In genomic region chr10:95304463-95304862, GRCh38 we compare ENCODE assay signal across 1 cellular context.
TF ChIP-seq lines count a peak whose summit lies in the region.

No MANE protein-coding gene starts in this region.

TF ChIP-seq in H1, 55 proteins besides CTCF, POLR2A, EP300 and RAD21:
- no peak for TF ChIP-seq TAF7 (optimal IDR thresholded peaks at IDR 0.05; ENCODE audit: borderline replicate concordance, low read depth, low read length)
- no peak for TF ChIP-seq SP4 (IDR thresholded peaks at IDR 0.05; ENCODE audit: low read length)
- TF ChIP-seq SRF (IDR thresholded peaks at IDR 0.05; ENCODE audit: low read depth, low read length), result no peak
- no peak for TF ChIP-seq POU5F1 (IDR thresholded peaks at IDR 0.05; ENCODE audit: low read depth, low read length)
- TF ChIP-seq SIRT6 (IDR thresholded peaks at IDR 0.05; ENCODE audit: low read length), result no peak
- peak; percentile 96 for TF ChIP-seq RXRA (IDR thresholded peaks at IDR 0.05; ENCODE audit: insufficient read depth, low read depth, low read length)
- TF ChIP-seq BCL11A (IDR thresholded peaks at IDR 0.05; ENCODE audit: low read depth in 2 of 2, low read length in 2 of 2), result no peak
- no peak for TF ChIP-seq RFX5 (IDR thresholded peaks at IDR 0.05; ENCODE audit: borderline replicate concordance, low read depth, low read length)
- TF ChIP-seq CREB1 (IDR thresholded peaks at IDR 0.05), result no peak
- TF ChIP-seq TAF1 (IDR thresholded peaks at IDR 0.05; ENCODE audit: low read depth, low read length), result no peak
- no peak for TF ChIP-seq CHD1 (IDR thresholded peaks at IDR 0.05; ENCODE audit: low read depth, low read length)
- no peak for TF ChIP-seq CHD7 (IDR thresholded peaks at IDR 0.05; ENCODE audit: insufficient replicate concordance, low read length)
- no peak for TF ChIP-seq NANOG (IDR thresholded peaks at IDR 0.05; ENCODE audit: insufficient read depth, low read depth, low read length, poor library complexity, severe bottlenecking)
- TF ChIP-seq POLR2AphosphoS5 (IDR thresholded peaks at IDR 0.05; ENCODE audit: low read depth, low read length), result peak; percentile 65; the same call in 1 of the 2 replicates
